ENCODE assay signal across 8 cellular contexts in the genomic region with DNA sequence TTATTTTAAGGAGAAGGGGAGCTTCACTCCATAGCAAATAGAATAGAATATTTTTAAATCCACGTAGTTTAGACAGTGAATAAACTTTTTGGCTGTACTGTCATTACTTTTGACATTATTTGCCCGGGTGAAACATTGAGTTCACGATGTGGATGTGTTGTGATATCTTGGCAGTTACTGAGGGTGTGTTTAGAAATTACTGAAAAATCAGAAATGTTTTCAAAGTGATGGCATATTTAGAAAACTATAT. TPM values are rescaled to one million over a fixed set of nuclear protein-coding genes. Genes with fewer than 3 reads are reported as not detected.
DNase-seq lines count a peak whose midpoint lies in the region; ATAC-seq, FAIRE-seq and TF ChIP-seq lines count a peak whose summit lies in the region.

No MANE protein-coding gene starts in this region.

- no peak for DNase-seq in choroid plexus epithelial cell (ENCODE audit: low read depth)
- no peak for DNase-seq in naive thymus-derived CD4-positive, alpha-beta T cell
- DNase-seq in frontal cortex (ENCODE audit: low spot score in 2 of 2) = no peak
- no peak for DNase-seq in stimulated activated CD4-positive, alpha-beta T cell treated with anti-CD3 and anti-CD28 coated beads, Interleukin-2, amount 100 ng/mL, for 48 hours
- no peak for DNase-seq in NCI-H2107 treated with DMSO at 0.1 percent for 48 hours (lab: John Stamatoyannopoulos, UW; ENCODE audit: unreplicated experiment)

- no peak for FAIRE-seq in frontal cortex (lab: Jason Lieb, UNC)

- ATAC-seq in naive thymus-derived CD4-positive, alpha-beta T cell = no peak
- ATAC-seq in HG03520 (IDR thresholded peaks at IDR 0.05; ENCODE audit: unreplicated experiment) = no peak

- H3K4me3 ChIP-seq in ACC112 (ENCODE audit: low read depth, low read length) (peak overlapping the region; percentile 89), KMS-11 (IDR thresholded peaks at IDR 0.05; ENCODE audit: insufficient read depth, low read depth, low read length) (peak overlapping the region; percentile 69), choroid plexus epithelial cell (ENCODE audit: low read depth, low read length) (peak overlapping the region; percentile 77)
- H3K4me3 ChIP-seq in naive thymus-derived CD4-positive, alpha-beta T cell (ENCODE audit: low read length) = peak overlapping the region; percentile 92

- peak overlapping the region; percentile 91 to 99 (median 96) for H3K4me3 Mint-ChIP-seq in naive thymus-derived CD4-positive, alpha-beta T cell

- peaks cover 36% of the 10 kb centered on the region for H3K79me2 ChIP-seq in ACC112 (ENCODE audit: control insufficient read depth, insufficient read depth, low read length, unreplicated experiment)
- peaks cover 41% of the 10 kb centered on the region for H3K79me2 ChIP-seq in KMS-11 (ENCODE audit: insufficient read depth, low read depth)

- peaks cover 0 to 3% (median 1%) of the 10 kb centered on the region in 5 donors for H3K36me3 Mint-ChIP-seq in naive thymus-derived CD4-positive, alpha-beta T cell

- CTCF ChIA-PET in naive thymus-derived CD4-positive, alpha-beta T cell (lab: Charles Lee) = interaction anchor here (0.7 to 1.9 kb wide), 5 partner anchors 8 to 123 kb away, joined by 3 to 16 read pairs (median 4); a partner anchor contains a TSS

- H3K4me1 Mint-ChIP-seq in naive thymus-derived CD4-positive, alpha-beta T cell = peaks cover 16 to 40% (median 29%) of the 10 kb centered on the region in 7 donors

- H3K27me3 Mint-ChIP-seq in naive thymus-derived CD4-positive, alpha-beta T cell = peaks cover 0 to 4% (median 0%) of the 10 kb centered on the region in 5 donors

- H3K27ac ChIP-seq in ACC112 (ENCODE audit: low read depth, low read length) = 0 out of 2 replicates have a peak overlapping the region, but pooled peaks have one; percentile 7
- peak overlapping the region; percentile 35; the same call in 1 of the 2 replicates for H3K27ac ChIP-seq in KMS-11
- peak overlapping the region; percentile 89 for H3K27ac ChIP-seq in naive thymus-derived CD4-positive, alpha-beta T cell (ENCODE audit: low read depth, low read length)

- H3K36me3 ChIP-seq in ACC112 (ENCODE audit: insufficient read depth, low read length) (peaks cover 2% of the 10 kb centered on the region; the same call in 1 of the 2 replicates), KMS-11 (ENCODE audit: insufficient read depth) (peaks cover 6% of the 10 kb centered on the region; the same call in 1 of the 2 replicates)
- H3K36me3 ChIP-seq in naive thymus-derived CD4-positive, alpha-beta T cell (ENCODE audit: control insufficient read depth in 2 of 3, insufficient read depth in 3 of 3, low read length in 3 of 3) = peaks cover 0 to 5% (median 0%) of the 10 kb centered on the region in 3 experiments

- H4K20me1 ChIP-seq in KMS-11 (ENCODE audit: insufficient read depth) = peaks cover 7% of the 10 kb centered on the region; the same call in 1 of the 2 replicates

- peak overlapping the region; percentile 94 for H2AFZ ChIP-seq in ACC112 (ENCODE audit: low read length, unreplicated experiment)
- H2AFZ ChIP-seq in KMS-11 (ENCODE audit: low read depth) = peak overlapping the region; percentile 71

- no peak for TF ChIP-seq CTCF in KMS-11 (conservative IDR thresholded peaks at IDR 0.05; ENCODE audit: low read depth, low read length)
- no peak for TF ChIP-seq CTCF in choroid plexus epithelial cell (conservative IDR thresholded peaks at IDR 0.05; ENCODE audit: low read depth, low read length)

- H3K4me1 ChIP-seq in ACC112 (ENCODE audit: control insufficient read depth, insufficient read depth, low read length, unreplicated experiment) (peaks cover 11% of the 10 kb centered on the region), KMS-11 (ENCODE audit: low read depth, poor library complexity, severe bottlenecking) (peaks cover 31% of the 10 kb centered on the region)
- peaks cover 10 to 14% of the 10 kb centered on the region in 2 donors for H3K4me1 ChIP-seq in naive thymus-derived CD4-positive, alpha-beta T cell (ENCODE audit: control insufficient read depth in 2 of 2, insufficient read depth in 2 of 2, low read length in 2 of 2)

- peaks cover 0 to 3% (median 0%) of the 10 kb centered on the region in 11 donors for H3K9me3 Mint-ChIP-seq in naive thymus-derived CD4-positive, alpha-beta T cell

- POLR2A ChIA-PET in naive thymus-derived CD4-positive, alpha-beta T cell (lab: Charles Lee) = interaction anchor here (0.9 to 1.6 kb wide), 3 partner anchors 9 to 124 kb away, joined by 3 to 14 read pairs (median 7); a partner anchor contains a TSS

- peak overlapping the region; percentile 57 for H3K4me2 ChIP-seq in KMS-11

- no peaks in the 10 kb centered on the region for H3K9me3 ChIP-seq in naive thymus-derived CD4-positive, alpha-beta T cell (ENCODE audit: control insufficient read depth in 2 of 3, low read length in 3 of 3)

- H3K27ac Mint-ChIP-seq in naive thymus-derived CD4-positive, alpha-beta T cell = peak overlapping the region; percentile 86 to 97 (median 96)

- no peaks in the 10 kb centered on the region for H3K27me3 ChIP-seq in ACC112 (ENCODE audit: insufficient read depth, low read length)
- H3K27me3 ChIP-seq in KMS-11 (ENCODE audit: insufficient read depth, low read depth) = no peaks in the 10 kb centered on the region
- H3K27me3 ChIP-seq in naive thymus-derived CD4-positive, alpha-beta T cell (ENCODE audit: control insufficient read depth in 2 of 2, insufficient read depth in 2 of 2, low read length in 2 of 2) = no peaks in the 10 kb centered on the region

- intact Hi-C loops in naive thymus-derived CD4-positive, alpha-beta T cell (cut with micrococcal nuclease) = loop anchor here (1.0 to 10.0 kb wide), 10 partner anchors 124 to 1589 kb away; a partner anchor contains a TSS

- H3K9ac ChIP-seq in KMS-11 = peak overlapping the region; percentile 85; the same call in 1 of the 2 replicates

RNA-seq across cellular contexts. Expression of a gene that starts 0.8 kb away (rescaled TPM):
- total RNA-seq in naive thymus-derived CD4-positive, alpha-beta T cell = 10 to 100 TPM; 16.8 to 36.0 (median 32.6) TPM
- 10 to 100 TPM; 15.4 to 19.7 TPM for polyA plus RNA-seq in naive thymus-derived CD4-positive, alpha-beta T cell
- 12.2 TPM for total RNA-seq in frontal cortex

Comparison
In these comparisons a context has a peak if more than half of its experiments do, and no peak if none do; other contexts are left out.
1. H3K27ac ChIP-seq: peak in every context shown above with its lines; median percentile 89 in naive thymus-derived CD4-positive, alpha-beta T cell; 35 in KMS-11; 7 in ACC112.